In the genomic region with DNA sequence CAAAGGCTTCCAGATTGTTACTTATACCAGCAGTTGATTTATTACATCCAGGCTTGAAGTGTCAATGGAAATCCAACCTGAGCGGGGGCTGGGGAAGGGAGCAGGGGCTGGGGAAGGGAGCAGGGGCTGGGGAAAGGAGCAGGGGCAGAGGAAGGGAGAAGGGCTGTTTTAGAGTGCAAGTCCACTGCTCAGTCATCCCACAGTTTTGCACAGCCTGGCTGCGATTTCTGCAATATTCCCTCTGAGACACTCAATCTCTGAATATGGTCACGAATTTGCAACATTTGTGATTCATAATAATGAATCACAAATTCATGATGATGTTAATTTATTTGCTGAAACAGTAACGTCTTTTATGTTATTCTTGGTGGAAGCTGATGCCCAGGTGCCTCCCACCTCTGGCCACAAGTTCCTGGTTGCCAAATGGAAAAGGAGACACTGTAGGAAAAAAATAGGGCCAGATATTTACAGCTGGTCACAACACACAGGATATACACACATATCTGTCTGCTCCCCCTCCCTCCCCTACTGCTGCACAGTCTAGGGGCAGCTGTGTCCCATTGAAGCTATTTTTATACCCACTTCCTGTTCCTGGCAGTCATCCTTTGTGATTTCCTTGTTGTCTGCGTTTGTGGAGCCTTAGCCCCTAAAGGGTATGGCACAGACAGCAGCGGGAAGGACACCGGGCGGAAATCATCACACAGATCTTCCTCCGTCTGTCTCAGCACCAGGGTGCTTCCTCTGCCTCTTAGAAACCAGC, we compare ENCODE assay signal across 12 cellular contexts.
DNase-seq lines count a peak whose midpoint lies in the region; ATAC-seq lines count a peak whose summit lies in the region.
"Had no signal": no experiment of that assay in that cellular context is flagged by ENCODE, and none has a peak within 500 bp of the region (broad histone marks: within the 10 kb centered on the region; RNA-seq: fewer than 3 reads in every experiment).

No MANE protein-coding gene starts in this region.

- H3K4me1 Mint-ChIP-seq in naive thymus-derived CD4-positive, alpha-beta T cell: peaks cover 7 to 13% (median 11%) of the 10 kb centered on the region in 7 donors

- no peaks in the 10 kb centered on the region for H3K27me3 ChIP-seq in naive thymus-derived CD4-positive, alpha-beta T cell (ENCODE audit: control insufficient read depth in 2 of 2, insufficient read depth in 2 of 2, low read length in 2 of 2)

- H3K4me3 ChIP-seq in naive thymus-derived CD4-positive, alpha-beta T cell (ENCODE audit: low read length): no peak overlapping the region

- H3K4me3 Mint-ChIP-seq in naive thymus-derived CD4-positive, alpha-beta T cell: peak overlapping the region in 1 of 10 donors; percentile 55
- H3K4me3 Mint-ChIP-seq: activated T-cell treated with anti-CD3 and anti-CD28 coated beads, Interleukin-2, amount 50 U/mL, for 4 hours; T-helper 2 cell treated with Interferon-gamma antibody and Interleukin-4, amounts not matched to agents 5 μg/mL and 100 μg/mL, for 36 hours had no signal

- POLR2A ChIA-PET in naive thymus-derived CD4-positive, alpha-beta T cell (lab: Charles Lee): no interaction called here

- CTCF ChIA-PET in naive thymus-derived CD4-positive, alpha-beta T cell (lab: Charles Lee): interaction anchor here (0.6 kb wide), 1 partner anchor 276 kb away, joined by 5 read pairs; no protein-coding TSS in a partner anchor

- H3K9me3 ChIP-seq in naive thymus-derived CD4-positive, alpha-beta T cell (ENCODE audit: control insufficient read depth in 2 of 3, low read length in 3 of 3): no peaks in the 10 kb centered on the region

- H3K36me3 Mint-ChIP-seq in naive thymus-derived CD4-positive, alpha-beta T cell: no peaks in the 10 kb centered on the region

- DNase-seq in COLO668 (lab: John Stamatoyannopoulos, UW; ENCODE audit: unreplicated experiment): peak; percentile 56
- peak; percentile 42 for DNase-seq in NCI-H1417 treated with DMSO at 0.1 percent for 48 hours (lab: John Stamatoyannopoulos, UW)
- DNase-seq in dermis microvascular lymphatic vessel endothelial cell (ENCODE audit: low read depth in 2 of 2): peak; percentile 24 to 33
- DNase-seq in naive thymus-derived CD4-positive, alpha-beta T cell: peak in 3 of 9 donors; percentile 21 to 26 (median 22)
- DNase-seq in NCI-H446 (lab: John Stamatoyannopoulos, UW): no peak
- DNase-seq in activated CD4-positive, alpha-beta T cell treated with anti-CD3 and anti-CD28 coated beads, Interleukin-2, amount 50 U/mL, for 1 hour: no peak
- no peak for DNase-seq in epidermal melanocyte (ENCODE audit: insufficient read length, low spot score)
- DNase-seq: activated T-cell treated with anti-CD3 and anti-CD28 coated beads, Interleukin-2, amount 50 U/mL, for 4 hours; HCEC 1CT; NCI-H524 treated with DMSO at 0.1 percent for 48 hours had no signal

- H3K27ac ChIP-seq in naive thymus-derived CD4-positive, alpha-beta T cell (ENCODE audit: low read depth, low read length): no peak overlapping the region

- peaks cover 0 to 2% (median 0%) of the 10 kb centered on the region in 11 donors for H3K9me3 Mint-ChIP-seq in naive thymus-derived CD4-positive, alpha-beta T cell
- H3K9me3 Mint-ChIP-seq: activated T-cell treated with anti-CD3 and anti-CD28 coated beads, Interleukin-2, amount 50 U/mL, for 4 hours; T-helper 2 cell treated with Interferon-gamma antibody and Interleukin-4, amounts not matched to agents 5 μg/mL and 100 μg/mL, for 36 hours had no signal

- H3K4me1 ChIP-seq in naive thymus-derived CD4-positive, alpha-beta T cell (ENCODE audit: control insufficient read depth in 2 of 2, insufficient read depth in 2 of 2, low read length in 2 of 2): no peaks in the 10 kb centered on the region

- peak overlapping the region in 3 of 9 donors; percentile 44 to 65 (median 48) for H3K27ac Mint-ChIP-seq in naive thymus-derived CD4-positive, alpha-beta T cell
- H3K27ac Mint-ChIP-seq: T-helper 2 cell treated with Interferon-gamma antibody and Interleukin-4, amounts not matched to agents 5 μg/mL and 100 μg/mL, for 36 hours had no signal

- ATAC-seq in naive thymus-derived CD4-positive, alpha-beta T cell: peak; percentile 44
- no peak for ATAC-seq in GM19467 (IDR thresholded peaks at IDR 0.05; ENCODE audit: unreplicated experiment)
- ATAC-seq: activated T-cell treated with anti-CD3 and anti-CD28 coated beads, Interleukin-2, amount 50 U/mL, for 4 hours had no signal

- intact Hi-C loops in naive thymus-derived CD4-positive, alpha-beta T cell (cut with micrococcal nuclease): no loop called here

- H3K36me3 ChIP-seq in naive thymus-derived CD4-positive, alpha-beta T cell (ENCODE audit: control insufficient read depth in 2 of 3, insufficient read depth in 3 of 3, low read length in 3 of 3): no peaks in the 10 kb centered on the region

- peaks cover 0 to 19% (median 0%) of the 10 kb centered on the region in 5 donors for H3K27me3 Mint-ChIP-seq in naive thymus-derived CD4-positive, alpha-beta T cell

Comparison
In these comparisons a context has a peak if more than half of its experiments do, and no peak if none do; other contexts are left out.
1. DNase-seq: peak in COLO668 (single experiment), NCI-H1417 treated with DMSO at 0.1 percent for 48 hours (single experiment) and dermis microvascular lymphatic vessel endothelial cell (2 of 2); none in NCI-H446 (0 of 2), activated CD4-positive, alpha-beta T cell treated with anti-CD3 and anti-CD28 coated beads, Interleukin-2, amount 50 U/mL, for 1 hour (single experiment) and epidermal melanocyte (single experiment).